ENCODE assay signal across 15 cellular contexts in genomic region chr7:142508251-142508650, GRCh38.
DNase-seq lines count a peak whose midpoint lies in the region; ATAC-seq lines count a peak whose summit lies in the region.
"Had no signal": no experiment of that assay in that cellular context is flagged by ENCODE, and none has a peak within 500 bp of the region (broad histone marks: within the 10 kb centered on the region; RNA-seq: fewer than 3 reads in every experiment).

No MANE protein-coding gene starts in this region.

- H3K4me3 Mint-ChIP-seq in activated T-cell treated with anti-CD3 and anti-CD28 coated beads, Interleukin-2, amount 50 U/mL, for 24 hours: no peak overlapping the region
- H3K4me3 Mint-ChIP-seq in stimulated activated naive CD8-positive, alpha-beta T cell treated with anti-CD3 and anti-CD28 coated beads, Interleukin-15, amount 100 ng/mL, for 72 hours: no peak overlapping the region
- H3K4me3 Mint-ChIP-seq: activated T-helper 1 cell treated with anti-CD3 and anti-CD28 coated beads, Interleukin-12 subunit alpha, Interleukin-12 subunit beta, Interleukin-2, Interleukin-4 antibody, amounts not matched to agents 30 ng/mL and 10 ng/mL and 1 ng/mL, durations not matched to agents 14 hours and 24 hours and 36 hours; GM23338 had no signal

- DNase-seq in activated T-cell treated with anti-CD3 and anti-CD28 coated beads, Interleukin-2, amount 50 U/mL, for 24 hours: no peak
- DNase-seq in activated T-cell treated with anti-CD3 and anti-CD28 coated beads, Interleukin-2, amount 50 U/mL, for 1 hour: no peak
- DNase-seq in SW480 (ENCODE audit: low spot score) (peak; percentile 90), NCI-H1092 treated with DMSO at 0.1 percent for 48 hours (lab: John Stamatoyannopoulos, UW) (no peak), kidney glomerular epithelial cell (lab: John Stamatoyannopoulos, UW) (no peak)
- no peak for DNase-seq in stimulated activated naive CD8-positive, alpha-beta T cell treated with anti-CD3 and anti-CD28 coated beads, Interleukin-15, amount 100 ng/mL, for 72 hours
- DNase-seq: caudate nucleus; mesendoderm; posterior cingulate gyrus; stimulated activated CD8-positive, alpha-beta memory T cell treated with anti-CD3 and anti-CD28 coated beads, Interleukin-4, amount 100 ng/mL, for 48 hours had no signal

- H3K27me3 Mint-ChIP-seq in activated T-cell treated with anti-CD3 and anti-CD28 coated beads, Interleukin-2, amount 50 U/mL, for 24 hours: no peaks in the 10 kb centered on the region
- H3K27me3 Mint-ChIP-seq in stimulated activated naive CD8-positive, alpha-beta T cell treated with anti-CD3 and anti-CD28 coated beads, Interleukin-15, amount 100 ng/mL, for 72 hours: no peaks in the 10 kb centered on the region

- H3K36me3 Mint-ChIP-seq in activated T-cell treated with anti-CD3 and anti-CD28 coated beads, Interleukin-2, amount 50 U/mL, for 24 hours (ENCODE audit: low read depth): no peaks in the 10 kb centered on the region

- peaks cover 31% of the 10 kb centered on the region for H3K4me1 Mint-ChIP-seq in activated T-cell treated with anti-CD3 and anti-CD28 coated beads, Interleukin-2, amount 50 U/mL, for 24 hours (ENCODE audit: low read depth)
- peaks cover 38% of the 10 kb centered on the region for H3K4me1 Mint-ChIP-seq in stimulated activated naive CD8-positive, alpha-beta T cell treated with anti-CD3 and anti-CD28 coated beads, Interleukin-15, amount 100 ng/mL, for 72 hours

- ATAC-seq in esophagus mucosa (peak; percentile 73), HG03520 (IDR thresholded peaks at IDR 0.05; ENCODE audit: unreplicated experiment) (no peak)
- ATAC-seq in stimulated activated naive CD8-positive, alpha-beta T cell treated with anti-CD3 and anti-CD28 coated beads, Interleukin-15, amount 100 ng/mL, for 72 hours: peak; percentile 45
- ATAC-seq: GM23338, Panc1 had no signal

- no peaks in the 10 kb centered on the region for H3K9me3 Mint-ChIP-seq in activated T-cell treated with anti-CD3 and anti-CD28 coated beads, Interleukin-2, amount 50 U/mL, for 24 hours
- no peaks in the 10 kb centered on the region for H3K9me3 Mint-ChIP-seq in stimulated activated naive CD8-positive, alpha-beta T cell treated with anti-CD3 and anti-CD28 coated beads, Interleukin-15, amount 100 ng/mL, for 72 hours
- H3K9me3 Mint-ChIP-seq: activated T-helper 1 cell treated with anti-CD3 and anti-CD28 coated beads, Interleukin-12 subunit alpha, Interleukin-12 subunit beta, Interleukin-2, Interleukin-4 antibody, amounts not matched to agents 30 ng/mL and 10 ng/mL and 1 ng/mL, durations not matched to agents 14 hours and 24 hours and 36 hours; GM23338 had no signal

- peak overlapping the region; percentile 63 for H3K27ac Mint-ChIP-seq in activated T-cell treated with anti-CD3 and anti-CD28 coated beads, Interleukin-2, amount 50 U/mL, for 24 hours
- H3K27ac Mint-ChIP-seq in stimulated activated naive CD8-positive, alpha-beta T cell treated with anti-CD3 and anti-CD28 coated beads, Interleukin-15, amount 100 ng/mL, for 72 hours: peak overlapping the region in 1 of 2 donors; percentile 84
- H3K27ac Mint-ChIP-seq: activated T-helper 1 cell treated with anti-CD3 and anti-CD28 coated beads, Interleukin-12 subunit alpha, Interleukin-12 subunit beta, Interleukin-2, Interleukin-4 antibody, amounts not matched to agents 30 ng/mL and 10 ng/mL and 1 ng/mL, durations not matched to agents 14 hours and 24 hours and 36 hours; GM23338 had no signal
